In genomic region chr3:60146121-60146520, GRCh38 we compare ENCODE assay signal across 22 cellular contexts.
"Had no signal": no experiment of that assay in that cellular context is flagged by ENCODE, and none has a peak within 500 bp of the region (broad histone marks: within the 10 kb centered on the region; RNA-seq: fewer than 3 reads in every experiment).

No MANE protein-coding gene starts in this region.

- H3K9me3 ChIP-seq: adrenal gland, breast epithelium, neutrophil, ovary, SJCRH30, thyroid gland, upper lobe of right lung had no signal

- H3K27me3 ChIP-seq: adrenal gland, breast epithelium, neutrophil, ovary, SJCRH30, thyroid gland, upper lobe of right lung had no signal

- ATAC-seq: activated CD4-positive, alpha-beta T cell treated with anti-CD3 and anti-CD28 coated beads for 36 hours; activated T-cell treated with anti-CD3 and anti-CD28 coated beads, Interleukin-2, amount 50 U/mL, for 4 hours; left ventricle myocardium superior; naive thymus-derived CD4-positive, alpha-beta T cell; upper lobe of right lung had no signal

- H3K4me3 ChIP-seq: adrenal gland, breast epithelium, coronary artery, ovary, SJCRH30, thyroid gland, upper lobe of right lung had no signal

- H3K27ac ChIP-seq: adrenal gland, breast epithelium, coronary artery, neutrophil, ovary, SJCRH30, thyroid gland, upper lobe of right lung had no signal

- H3K4me1 ChIP-seq: breast epithelium, SJCRH30, thyroid gland, upper lobe of right lung had no signal

- DNase-seq: activated B cell treated with CpG ODN at 0.5 μM for 24 hours; activated CD4-positive, alpha-beta T cell treated with anti-CD3 and anti-CD28 coated beads for 36 hours; activated CD4-positive, alpha-beta T cell treated with anti-CD3 and anti-CD28 coated beads, Interleukin-2, amount 50 U/mL, for 48 hours; activated CD8-positive, alpha-beta memory T cell treated with anti-CD3 and anti-CD28 coated beads, Interleukin-2, amount 50 U/mL, for 48 hours; activated naive CD4-positive, alpha-beta T cell; activated T-cell treated with anti-CD3 and anti-CD28 coated beads, Interleukin-2, amount 50 U/mL, for 4 hours; adrenal gland; immature natural killer cell; kidney glomerular epithelial cell; left ventricle myocardium superior; naive thymus-derived CD4-positive, alpha-beta T cell; ovary; SJCRH30; stimulated activated CD4-positive, alpha-beta T cell treated with anti-CD3 and anti-CD28 coated beads, Interleukin-2, amount 100 ng/mL, for 48 hours; stimulated activated CD8-positive, alpha-beta memory T cell treated with anti-CD3 and anti-CD28 coated beads, Interleukin-4, amount 100 ng/mL, for 48 hours; stimulated activated naive CD4-positive, alpha-beta T cell; T1000; thyroid gland; upper lobe of right lung had no signal

- H3K36me3 ChIP-seq: adrenal gland, breast epithelium, neutrophil, ovary, SJCRH30, thyroid gland, upper lobe of right lung had no signal
